10 cellular contexts compared by ENCODE assay signal in the genomic region with DNA sequence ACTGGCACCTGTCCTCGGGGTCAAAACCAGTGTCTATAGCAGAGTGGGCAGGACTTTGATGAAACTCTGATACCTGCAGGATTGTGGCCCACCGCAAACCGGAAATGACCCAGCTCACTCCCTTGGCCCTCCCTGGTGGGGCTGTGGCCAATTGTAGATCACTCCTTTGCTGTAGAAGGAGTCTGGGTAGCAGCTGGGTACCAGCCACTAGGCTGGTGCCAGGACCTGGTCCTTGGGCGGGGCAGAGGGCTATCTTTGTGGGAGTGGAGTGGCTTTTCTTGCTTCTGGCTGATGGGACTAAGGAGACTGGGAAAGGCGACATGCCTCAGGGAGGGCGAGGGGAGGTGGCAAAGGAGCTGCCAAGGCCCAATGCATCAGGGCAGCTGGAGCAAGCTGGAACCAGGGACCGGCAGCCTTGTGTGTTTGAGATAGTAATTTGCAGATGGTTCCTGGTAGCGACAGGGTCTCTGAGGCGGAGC. TPM values are rescaled to one million over a fixed set of nuclear protein-coding genes. Genes with fewer than 3 reads are reported as not detected.
DNase-seq lines count a peak whose midpoint lies in the region; ATAC-seq and TF ChIP-seq lines count a peak whose summit lies in the region.
"Had no signal": no experiment of that assay in that cellular context is flagged by ENCODE, and none has a peak within 500 bp of the region (broad histone marks: within the 10 kb centered on the region; RNA-seq: fewer than 3 reads in every experiment).

No MANE protein-coding gene starts in this region.

- no peak for ATAC-seq in activated naive CD8-positive, alpha-beta T cell treated with anti-CD3 and anti-CD28 coated beads, Interleukin-2, amount 50 U/mL, for 24 hours
- ATAC-seq in HG03565 (IDR thresholded peaks at IDR 0.05; ENCODE audit: unreplicated experiment) (no peak), GM18520 (IDR thresholded peaks at IDR 0.05; ENCODE audit: unreplicated experiment) (no peak)

- H3K4me1 Mint-ChIP-seq in Caco-2 (ENCODE audit: low read depth, unreplicated experiment) (peaks cover 11% of the 10 kb centered on the region), nephron (peaks cover 6% of the 10 kb centered on the region)
- peaks cover 18% of the 10 kb centered on the region for H3K4me1 Mint-ChIP-seq in activated naive CD8-positive, alpha-beta T cell treated with anti-CD3 and anti-CD28 coated beads, Interleukin-2, amount 50 U/mL, for 24 hours

- peak overlapping the region; percentile 55 for H3K4me3 ChIP-seq in Caco-2 (ENCODE audit: low read depth, low read length)

- no peak overlapping the region for H3K27ac Mint-ChIP-seq in Caco-2 (ENCODE audit: unreplicated experiment)
- H3K27ac Mint-ChIP-seq in activated naive CD8-positive, alpha-beta T cell treated with anti-CD3 and anti-CD28 coated beads, Interleukin-2, amount 50 U/mL, for 24 hours = no peak overlapping the region
- H3K27ac Mint-ChIP-seq in nephron = no peak overlapping the region

- peaks cover 28% of the 10 kb centered on the region for H3K4me1 ChIP-seq in Caco-2

- no TSS peak for BruUV-seq in Caco-2 (replicated peaks; lab: Mats Ljungman, UMichigan)

- peak overlapping the region; percentile 76 for H3K4me3 Mint-ChIP-seq in Caco-2 (ENCODE audit: unreplicated experiment)
- H3K4me3 Mint-ChIP-seq in activated naive CD8-positive, alpha-beta T cell treated with anti-CD3 and anti-CD28 coated beads, Interleukin-2, amount 50 U/mL, for 24 hours = peak overlapping the region; percentile 70
- peak overlapping the region; percentile 72 to 81 (median 78) for H3K4me3 Mint-ChIP-seq in nephron

- H3K9me3 Mint-ChIP-seq in Caco-2 (ENCODE audit: unreplicated experiment) (no peaks in the 10 kb centered on the region), nephron (no peaks in the 10 kb centered on the region)
- H3K9me3 Mint-ChIP-seq in activated naive CD8-positive, alpha-beta T cell treated with anti-CD3 and anti-CD28 coated beads, Interleukin-2, amount 50 U/mL, for 24 hours = no peaks in the 10 kb centered on the region

- no peaks in the 10 kb centered on the region for H3K27me3 ChIP-seq in Caco-2 (replicated peaks; ENCODE audit: control insufficient read depth, insufficient read depth, low read length)

- no peaks in the 10 kb centered on the region for H3K36me3 Mint-ChIP-seq in Caco-2 (ENCODE audit: insufficient read depth, unreplicated experiment)
- no peaks in the 10 kb centered on the region for H3K36me3 Mint-ChIP-seq in activated naive CD8-positive, alpha-beta T cell treated with anti-CD3 and anti-CD28 coated beads, Interleukin-2, amount 50 U/mL, for 24 hours (ENCODE audit: low read depth)
- H3K36me3 Mint-ChIP-seq in nephron (ENCODE audit: low read depth) = no peaks in the 10 kb centered on the region

- TF ChIP-seq CTCF in Caco-2 (IDR thresholded peaks at IDR 0.05; ENCODE audit: insufficient read depth in 1 of 2, low read depth in 1 of 2, low read length in 1 of 2, severe bottlenecking in 1 of 2, unreplicated experiment in 1 of 2) = no peak
- no peak for TF ChIP-seq CTCF in nephron (IDR thresholded peaks at IDR 0.05; ENCODE audit: unreplicated experiment in 3 of 3)
- TF ChIP-seq CTCF in GM20000 (IDR thresholded peaks at IDR 0.05; ENCODE audit: extremely low read depth, missing control alignments) = no peak

- DNase-seq in Caco-2 (no peak), HUDEP-2 (lab: John Stamatoyannopoulos, UW; ENCODE audit: unreplicated experiment in 76 of 76) (peak in 64 of 76 experiments; percentile 23 to 88 (median 70)), AML-193 (lab: John Stamatoyannopoulos, UW) (no peak), GM20000 (ENCODE audit: low spot score) (no peak)
- no peak for DNase-seq in activated naive CD8-positive, alpha-beta T cell treated with anti-CD3 and anti-CD28 coated beads, Interleukin-2, amount 50 U/mL, for 24 hours
- DNase-seq: cortex of kidney had no signal

- CTCF ChIA-PET in Caco-2 (lab: Charles Lee) = interaction anchor here (0.7 to 1.7 kb wide), 4 partner anchors 30 to 196 kb away, joined by 3 to 6 read pairs (median 4); partner anchors contain the start of genes GSTZ1, SAMD15 and TMED8

- H3K27me3 Mint-ChIP-seq in Caco-2 (ENCODE audit: insufficient read depth, unreplicated experiment) = peaks cover 5% of the 10 kb centered on the region
- peaks cover 27% of the 10 kb centered on the region for H3K27me3 Mint-ChIP-seq in activated naive CD8-positive, alpha-beta T cell treated with anti-CD3 and anti-CD28 coated beads, Interleukin-2, amount 50 U/mL, for 24 hours
- H3K27me3 Mint-ChIP-seq in nephron (ENCODE audit: low read depth) = peaks cover 34% of the 10 kb centered on the region

- POLR2A ChIA-PET in Caco-2 (lab: Charles Lee) = interaction anchor here (1.0 kb wide), 2 partner anchors 30 to 83 kb away, joined by 4 to 12 read pairs; partner anchors contain the start of gene CIPC

- no peaks in the 10 kb centered on the region for H3K36me3 ChIP-seq in Caco-2 (ENCODE audit: control insufficient read depth, insufficient read depth, low read length)

- no peaks in the 10 kb centered on the region for H3K9me3 ChIP-seq in Caco-2

- intact Hi-C loops in Caco-2 (cut with micrococcal nuclease; ENCODE audit: unreplicated experiment) = no loop called here

RNA-seq across cellular contexts. Expression of gene TMEM63C, which starts 0.4 kb away (rescaled TPM):
- 1.3 and 1.4 TPM in 2 replicates for total RNA-seq in Caco-2 (2022)

RNA-seq across cellular contexts. Expression of gene ZDHHC22, which starts 39.6 kb away (rescaled TPM):
- total RNA-seq in Caco-2 (2022) = not detected in 2 replicates
- total RNA-seq: osteoblast had no signal

Comparison
In these comparisons a context has a peak if more than half of its experiments do, and no peak if none do; other contexts are left out.
1. DNase-seq: peak in HUDEP-2 (64 of 76); none in Caco-2 (0 of 2), activated naive CD8-positive, alpha-beta T cell treated with anti-CD3 and anti-CD28 coated beads, Interleukin-2, amount 50 U/mL, for 24 hours (single experiment), AML-193 (0 of 2) and GM20000 (single experiment).
2. Peak in every context shown above with its lines, with median percentiles within 50 percentile points of each other: H3K4me3 Mint-ChIP-seq.